13 cellular contexts compared by ENCODE assay signal in genomic region chr6:106517699-106518098, GRCh38.
DNase-seq lines count a peak whose midpoint lies in the region; ATAC-seq and TF ChIP-seq lines count a peak whose summit lies in the region.
"Had no signal": no experiment of that assay in that cellular context is flagged by ENCODE, and none has a peak within 500 bp of the region (broad histone marks: within the 10 kb centered on the region; RNA-seq: fewer than 3 reads in every experiment).

No MANE protein-coding gene starts in this region.

- no peak overlapping the region for H3K4me3 ChIP-seq in CD8-positive, alpha-beta T cell (ENCODE audit: low read depth, low read length)
- H3K4me3 ChIP-seq in GM12865 (ENCODE audit: low read depth, low read length) (peak overlapping the region; percentile 89), neural progenitor cell (no peak overlapping the region), upper lobe of left lung (no peak overlapping the region)
- H3K4me3 ChIP-seq: gastroesophageal sphincter, smooth muscle cell, testis had no signal

- DNase-seq in CD8-positive, alpha-beta T cell: no peak
- DNase-seq in GM12865 (ENCODE audit: low read depth) (no peak), T-cell (no peak), foreskin melanocyte (peak; percentile 52), DMS79 treated with DMSO at 0.1 percent for 48 hours (lab: John Stamatoyannopoulos, UW) (no peak), neural progenitor cell (ENCODE audit: low spot score) (no peak), upper lobe of left lung (no peak)
- DNase-seq: NCI-H1105, NCI-H226, RPMI8226, testis had no signal

- H4K20me1 ChIP-seq in neural progenitor cell (ENCODE audit: low read depth): no peaks in the 10 kb centered on the region

- no peak overlapping the region for H3K4me2 ChIP-seq in neural progenitor cell
- H3K4me2 ChIP-seq: smooth muscle cell had no signal

- no peak overlapping the region for H3K9ac ChIP-seq in neural progenitor cell

- TF ChIP-seq POLR2A in upper lobe of left lung (IDR thresholded peaks at IDR 0.05): no peak

- no peak for ATAC-seq in CD8-positive, alpha-beta T cell
- ATAC-seq in T-cell (replicated peaks in 1 of 4): no peak
- no peak for ATAC-seq in upper lobe of left lung (ENCODE audit: low FRiP score in 2 of 2)
- ATAC-seq: gastroesophageal sphincter had no signal

- no peak overlapping the region for H2AFZ ChIP-seq in neural progenitor cell (replicated peaks)

- H3K27ac ChIP-seq in CD8-positive, alpha-beta T cell (ENCODE audit: low read depth, low read length): no peak overlapping the region
- H3K27ac ChIP-seq in neural progenitor cell (no peak overlapping the region), upper lobe of left lung (no peak overlapping the region)
- H3K27ac ChIP-seq: gastroesophageal sphincter, testis had no signal

- peaks cover 17% of the 10 kb centered on the region for H3K36me3 Mint-ChIP-seq in CD8-positive, alpha-beta T cell
- H3K36me3 Mint-ChIP-seq in T-cell (no peaks in the 10 kb centered on the region), neural progenitor cell (no peaks in the 10 kb centered on the region)

- intact Hi-C loops in CD8-positive, alpha-beta T cell (cut with DNase I, micrococcal nuclease): loop anchor here in 1 of 2 experiments (10.0 kb wide), 1 partner anchor 1557 kb away; the partner anchor contains the start of gene OSTM1

- H3K79me2 ChIP-seq in neural progenitor cell (ENCODE audit: low read depth): no peaks in the 10 kb centered on the region

- no peaks in the 10 kb centered on the region for H3K27me3 Mint-ChIP-seq in CD8-positive, alpha-beta T cell (ENCODE audit: low read depth)
- H3K27me3 Mint-ChIP-seq in T-cell (no peaks in the 10 kb centered on the region), neural progenitor cell (ENCODE audit: insufficient read depth, low read depth) (peaks cover 29% of the 10 kb centered on the region)

- peaks cover 9% of the 10 kb centered on the region for H3F3A ChIP-seq in neural progenitor cell (ENCODE audit: low read depth)

- no peaks in the 10 kb centered on the region for H3K36me3 ChIP-seq in CD8-positive, alpha-beta T cell (ENCODE audit: insufficient read depth, low read length)
- H3K36me3 ChIP-seq in neural progenitor cell (no peaks in the 10 kb centered on the region), upper lobe of left lung (no peaks in the 10 kb centered on the region)
- H3K36me3 ChIP-seq: gastroesophageal sphincter had no signal

- H3K27me3 ChIP-seq in CD8-positive, alpha-beta T cell (ENCODE audit: insufficient read depth, low read length): no peaks in the 10 kb centered on the region
- H3K27me3 ChIP-seq in neural progenitor cell (peaks cover 28% of the 10 kb centered on the region), upper lobe of left lung (no peaks in the 10 kb centered on the region)
- H3K27me3 ChIP-seq: testis had no signal

- CTCF ChIA-PET in CD8-positive, alpha-beta T cell (lab: Charles Lee): interaction anchor here (2.7 kb wide), 1 partner anchor 49 kb away, joined by 13 read pairs; no protein-coding TSS in a partner anchor
- CTCF ChIA-PET in T-cell (lab: Charles Lee): no interaction called here

- 36 to 56% methylated on average over 2 of the region's 2 CpGs for WGBS in upper lobe of left lung, 2 donors

- H3K27ac Mint-ChIP-seq in CD8-positive, alpha-beta T cell: peak overlapping the region; percentile 58
- H3K27ac Mint-ChIP-seq in T-cell: peak overlapping the region; percentile 90 to 91
- no peak overlapping the region for H3K27ac Mint-ChIP-seq in neural progenitor cell

- no peak overlapping the region for H3K4me3 Mint-ChIP-seq in CD8-positive, alpha-beta T cell
- H3K4me3 Mint-ChIP-seq in T-cell: peak overlapping the region in 2 of 3 donors; percentile 9 to 41
- no peak overlapping the region for H3K4me3 Mint-ChIP-seq in neural progenitor cell

- H3K9me3 ChIP-seq in CD8-positive, alpha-beta T cell (ENCODE audit: low read length): no peaks in the 10 kb centered on the region
- H3K9me3 ChIP-seq in neural progenitor cell (ENCODE audit: low read depth) (no peaks in the 10 kb centered on the region), upper lobe of left lung (no peaks in the 10 kb centered on the region)
- H3K9me3 ChIP-seq: gastroesophageal sphincter, testis had no signal

- peaks cover 80% of the 10 kb centered on the region for H3K4me1 Mint-ChIP-seq in CD8-positive, alpha-beta T cell (ENCODE audit: low read depth)
- H3K4me1 Mint-ChIP-seq in T-cell (peaks cover 79 to 87% (median 82%) of the 10 kb centered on the region in 3 donors), neural progenitor cell (peaks cover 6% of the 10 kb centered on the region)

- H3K4me1 ChIP-seq in CD8-positive, alpha-beta T cell (ENCODE audit: insufficient read depth, low read length): peaks cover 63% of the 10 kb centered on the region
- H3K4me1 ChIP-seq in neural progenitor cell (no peaks in the 10 kb centered on the region), upper lobe of left lung (peaks cover 5 to 47% (median 21%) of the 10 kb centered on the region in 4 donors)
- H3K4me1 ChIP-seq: testis had no signal

- no peak for TF ChIP-seq EP300 in upper lobe of left lung (IDR thresholded peaks at IDR 0.05)

- POLR2A ChIA-PET in CD8-positive, alpha-beta T cell (lab: Charles Lee): no interaction called here
- POLR2A ChIA-PET in T-cell (lab: Charles Lee): no interaction called here

- no peaks in the 10 kb centered on the region for H3K9me3 Mint-ChIP-seq in CD8-positive, alpha-beta T cell
- no peaks in the 10 kb centered on the region for H3K9me3 Mint-ChIP-seq in T-cell
- H3K9me3 Mint-ChIP-seq in neural progenitor cell: no peaks in the 10 kb centered on the region

- TF ChIP-seq CTCF in CD8-positive, alpha-beta T cell (IDR thresholded peaks at IDR 0.05): no peak
- TF ChIP-seq CTCF in GM12865 (IDR thresholded peaks at IDR 0.05; ENCODE audit: insufficient read depth, low read depth, low read length, missing control alignments) (no peak), neural progenitor cell (IDR thresholded peaks at IDR 0.05) (no peak), upper lobe of left lung (IDR thresholded peaks at IDR 0.05) (no peak)

Comparison
In these comparisons a context has a peak if more than half of its experiments do, and no peak if none do; other contexts are left out.
1. H3K4me3 Mint-ChIP-seq: peak in T-cell (2 of 3); none in CD8-positive, alpha-beta T cell (single experiment) and neural progenitor cell (single experiment).